ENCODE assay signal across 17 cellular contexts in genomic region chr6:1031671-1032070, GRCh38.
DNase-seq lines count a peak whose midpoint lies in the region; ATAC-seq, FAIRE-seq and TF ChIP-seq lines count a peak whose summit lies in the region.
"Had no signal": no experiment of that assay in that cellular context is flagged by ENCODE, and none has a peak within 500 bp of the region (broad histone marks: within the 10 kb centered on the region; RNA-seq: fewer than 3 reads in every experiment).

No MANE protein-coding gene starts in this region.

- H3K9me3 ChIP-seq in GM12878 (replicated peaks; ENCODE audit: control insufficient read depth, insufficient read depth, low read length) (no peaks in the 10 kb centered on the region; the same call in 1 of the 3 replicates), right cardiac atrium (ENCODE audit: control insufficient read depth, low read length) (no peaks in the 10 kb centered on the region)
- H3K9me3 ChIP-seq: Caco-2 had no signal

- no peak for TF ChIP-seq RAD21 in GM12878 (IDR thresholded peaks at IDR 0.05; ENCODE audit: insufficient read depth, low read depth, low read length)

- no peaks in the 10 kb centered on the region; a peak in 3 of 4 replicates for H3K27me3 ChIP-seq in GM12878 (replicated peaks in 1 of 2; ENCODE audit: control insufficient read depth in 2 of 2, insufficient read depth in 2 of 2, low read length in 1 of 2)
- no peaks in the 10 kb centered on the region for H3K27me3 ChIP-seq in right cardiac atrium (ENCODE audit: control insufficient read depth, insufficient read depth)

- in situ Hi-C loops in GM12878 (cut with MboI), result no loop called here

- no peak overlapping the region for H3K9ac ChIP-seq in GM12878 (ENCODE audit: control insufficient read depth, insufficient read depth, low read length)

- BruUV-seq in GM12878 (replicated peaks; lab: Mats Ljungman, UMichigan), result no TSS peak

- RAD21 ChIA-PET in GM12878 (lab: Charles Lee; ENCODE audit: unreplicated experiment), result no interaction called here

- ATAC-seq in GM12878 (no peak), right cardiac atrium (no peak), HG03354 (IDR thresholded peaks at IDR 0.05; ENCODE audit: poor library complexity, severe bottlenecking, unreplicated experiment) (no peak)
- ATAC-seq: HCT116 had no signal

- WGBS in GM12878 (ENCODE audit: insufficient coverage, insufficient replicate concordance, low lambda C conversion rate, missing lambda C conversion rate), result 37% methylated on average over 2 of the region's 2 CpGs
- WGBS in right cardiac atrium, result 54% methylated on average over 2 of the region's 2 CpGs

- no peaks in the 10 kb centered on the region for H3K79me2 ChIP-seq in GM12878 (ENCODE audit: control insufficient read depth, insufficient read depth, low read length)

- SMC1A ChIA-PET in GM12878 (lab: Charles Lee; ENCODE audit: uncharacterized antibody, unreplicated experiment), result no interaction called here

- intact Hi-C loops in GM12878 (cut with micrococcal nuclease; ENCODE audit: unreplicated experiment) (no loop called here), right cardiac atrium (cut with DNase I) (no loop called here)

- TF ChIP-seq CTCF in GM12878 (IDR thresholded peaks at IDR 0.05 in 2 of 3, conservative IDR thresholded peaks at IDR 0.05 in 1 of 3; ENCODE audit: control insufficient read depth in 2 of 3, extremely low read depth in 1 of 3, insufficient read depth in 1 of 3, low read depth in 3 of 3, low read length in 3 of 3) (no peak), fibroblast of mammary gland (conservative IDR thresholded peaks at IDR 0.05; ENCODE audit: control insufficient read depth, insufficient read depth, low read depth, low read length) (no peak)

- CTCF ChIA-PET in GM12878 (lab: Yijun Ruan, JAX), result interaction anchor here (0.6 to 0.7 kb wide), 2 partner anchors 9 to 13 kb away, joined by 3 to 4 read pairs; no protein-coding TSS in a partner anchor

- no peaks in the 10 kb centered on the region for H3K36me3 ChIP-seq in GM12878 (ENCODE audit: control insufficient read depth in 2 of 2, insufficient read depth in 2 of 2, low read length in 1 of 2)

- no peak overlapping the region for H3K4me3 ChIP-seq in GM12878
- no peak overlapping the region for H3K4me3 ChIP-seq in fibroblast of mammary gland (ENCODE audit: control insufficient read depth, low read depth, low read length)
- H3K4me3 ChIP-seq in right cardiac atrium (ENCODE audit: low read length), result no peak overlapping the region

- H3K4me1 ChIP-seq in GM12878 (ENCODE audit: control insufficient read depth, insufficient read depth, low read length) (no peaks in the 10 kb centered on the region), right cardiac atrium (ENCODE audit: control insufficient read depth, insufficient read depth, low read length) (no peaks in the 10 kb centered on the region)
- H3K4me1 ChIP-seq: Caco-2 had no signal

- H2AFZ ChIP-seq in GM12878 (ENCODE audit: control insufficient read depth, low read depth, low read length), result no peak overlapping the region

- TF ChIP-seq EP300 in GM12878 (IDR thresholded peaks at IDR 0.05; ENCODE audit: borderline replicate concordance in 1 of 2, control insufficient read depth in 1 of 2, low read depth in 2 of 2, low read length in 2 of 2), result no peak

- no peaks in the 10 kb centered on the region for H4K20me1 ChIP-seq in GM12878 (ENCODE audit: control insufficient read depth, insufficient read depth)

- FAIRE-seq in GM12878 (lab: Jason Lieb, UNC), result peak; percentile 27
- FAIRE-seq: A204.1, D721Med had no signal

- no peak overlapping the region for H3K4me2 ChIP-seq in GM12878 (ENCODE audit: control insufficient read depth, insufficient read depth)

- H3K27ac ChIP-seq in GM12878 (ENCODE audit: control insufficient read depth, insufficient read depth) (no peak overlapping the region), right cardiac atrium (ENCODE audit: low read length) (no peak overlapping the region)

- DNase-seq in M059J (ENCODE audit: low read depth), result peak; percentile 22
- DNase-seq in GM12878 (ENCODE audit: low read depth, low spot score), result no peak
- peak; percentile 15 for DNase-seq in fibroblast of mammary gland (ENCODE audit: low read depth)
- DNase-seq in iris pigment epithelial cell (ENCODE audit: low read depth), result peak; percentile 12
- no peak for DNase-seq in DMS79 (lab: John Stamatoyannopoulos, UW)
- DNase-seq in right cardiac atrium, result no peak
- DNase-seq: AML-193; Caco-2; CD4-positive, alpha-beta T cell; GDM1; GOT3; H7; HFFc6 had no signal

- POLR2A ChIA-PET in GM12878 (lab: Charles Lee), result no interaction called here

- TF ChIP-seq POLR2A in GM12878 (IDR thresholded peaks at IDR 0.05; ENCODE audit: low read depth, low read length), result no peak

TF ChIP-seq in GM12878, 131 proteins besides CTCF, POLR2A, EP300 and RAD21:
- TF ChIP-seq ETV6 (conservative IDR thresholded peaks at IDR 0.05 in 1 of 2, IDR thresholded peaks at IDR 0.05 in 1 of 2; ENCODE audit: borderline replicate concordance in 1 of 2, low read depth in 1 of 2), result no peak
- no peak for TF ChIP-seq CEBPZ (IDR thresholded peaks at IDR 0.05; ENCODE audit: low read depth, low read length)
- TF ChIP-seq MTA2 (IDR thresholded peaks at IDR 0.05; ENCODE audit: low read depth), result no peak
TF ChIP-seq in GM12878: peak in this region for 0.

Comparison
In these comparisons a context has a peak if more than half of its experiments do, and no peak if none do; other contexts are left out.
1. DNase-seq: peak in M059J (single experiment), fibroblast of mammary gland (single experiment) and iris pigment epithelial cell (single experiment); none in GM12878 (single experiment), DMS79 (single experiment) and right cardiac atrium (0 of 3).